In genomic region chr2:144912206-144912605, GRCh38 we compare ENCODE assay signal across 25 cellular contexts.
"Had no signal": no experiment of that assay in that cellular context is flagged by ENCODE, and none has a peak within 500 bp of the region (broad histone marks: within the 10 kb centered on the region; RNA-seq: fewer than 3 reads in every experiment).

No MANE protein-coding gene starts in this region.

- ATAC-seq: mucosa of descending colon; naive thymus-derived CD4-positive, alpha-beta T cell; natural killer cell treated with Interleukin-12 subunit alpha and Interleukin-12 subunit beta and Interleukin-15 and Interleukin-18, amount 100 ng/mL, for 72 hours; pancreas; right cardiac atrium; sciatic nerve; stimulated activated naive B cell treated with anti-CD40 and anti-IgM and Interleukin-4, amounts not matched to agents 10 μg/mL and 1 μg/mL and 100 μg/mL, for 72 hours; upper lobe of right lung had no signal

- H3K36me3 ChIP-seq: left ventricle myocardium inferior, pancreas, prostate gland, suprapubic skin, thoracic aorta, tibial artery, upper lobe of right lung had no signal

- DNase-seq: hypothalamus; immature natural killer cell; left ventricle myocardium inferior; midbrain; mucosa of descending colon; naive thymus-derived CD4-positive, alpha-beta T cell; pancreas; posterior cingulate gyrus; retina; right cardiac atrium; stimulated activated CD4-positive, alpha-beta T cell treated with anti-CD3 and anti-CD28 coated beads, Interleukin-12 subunit alpha, Interleukin-12 subunit beta, amount 100 ng/mL, for 4 hours; stimulated activated CD4-positive, alpha-beta T cell treated with anti-CD3 and anti-CD28 coated beads, Interleukin-15, amount 100 ng/mL, for 24 hours; stimulated activated CD4-positive, alpha-beta T cell treated with anti-CD3 and anti-CD28 coated beads, Interleukin-2, amount 100 ng/mL, for 24 hours; stimulated activated CD4-positive, alpha-beta T cell treated with anti-CD3 and anti-CD28 coated beads, Interleukin-4, amount 100 ng/mL, for 1 hour; stimulated activated naive B cell treated with anti-CD40 and anti-IgM and Interleukin-4, amounts not matched to agents 10 μg/mL and 1 μg/mL and 100 μg/mL, for 72 hours; tibial artery; trophoblast cell; upper lobe of right lung had no signal

- H3K27me3 ChIP-seq: pancreas, suprapubic skin, tibial artery, upper lobe of right lung had no signal

- H3K4me1 ChIP-seq: left ventricle myocardium inferior, pancreas, prostate gland, suprapubic skin, tibial artery, upper lobe of right lung had no signal

- H3K9me3 ChIP-seq: mucosa of descending colon, pancreas, prostate gland, suprapubic skin, thoracic aorta, tibial artery, upper lobe of right lung had no signal

- H3K27ac ChIP-seq: left ventricle myocardium inferior, pancreas, prostate gland, skin epidermis, suprapubic skin, thoracic aorta, tibial artery, upper lobe of right lung had no signal

- H3K4me3 ChIP-seq: left ventricle myocardium inferior, lung, mucosa of descending colon, pancreas, prostate gland, skin epidermis, suprapubic skin, thoracic aorta, tibial artery, upper lobe of right lung had no signal
